11 cellular contexts compared by ENCODE assay signal in the genomic region with DNA sequence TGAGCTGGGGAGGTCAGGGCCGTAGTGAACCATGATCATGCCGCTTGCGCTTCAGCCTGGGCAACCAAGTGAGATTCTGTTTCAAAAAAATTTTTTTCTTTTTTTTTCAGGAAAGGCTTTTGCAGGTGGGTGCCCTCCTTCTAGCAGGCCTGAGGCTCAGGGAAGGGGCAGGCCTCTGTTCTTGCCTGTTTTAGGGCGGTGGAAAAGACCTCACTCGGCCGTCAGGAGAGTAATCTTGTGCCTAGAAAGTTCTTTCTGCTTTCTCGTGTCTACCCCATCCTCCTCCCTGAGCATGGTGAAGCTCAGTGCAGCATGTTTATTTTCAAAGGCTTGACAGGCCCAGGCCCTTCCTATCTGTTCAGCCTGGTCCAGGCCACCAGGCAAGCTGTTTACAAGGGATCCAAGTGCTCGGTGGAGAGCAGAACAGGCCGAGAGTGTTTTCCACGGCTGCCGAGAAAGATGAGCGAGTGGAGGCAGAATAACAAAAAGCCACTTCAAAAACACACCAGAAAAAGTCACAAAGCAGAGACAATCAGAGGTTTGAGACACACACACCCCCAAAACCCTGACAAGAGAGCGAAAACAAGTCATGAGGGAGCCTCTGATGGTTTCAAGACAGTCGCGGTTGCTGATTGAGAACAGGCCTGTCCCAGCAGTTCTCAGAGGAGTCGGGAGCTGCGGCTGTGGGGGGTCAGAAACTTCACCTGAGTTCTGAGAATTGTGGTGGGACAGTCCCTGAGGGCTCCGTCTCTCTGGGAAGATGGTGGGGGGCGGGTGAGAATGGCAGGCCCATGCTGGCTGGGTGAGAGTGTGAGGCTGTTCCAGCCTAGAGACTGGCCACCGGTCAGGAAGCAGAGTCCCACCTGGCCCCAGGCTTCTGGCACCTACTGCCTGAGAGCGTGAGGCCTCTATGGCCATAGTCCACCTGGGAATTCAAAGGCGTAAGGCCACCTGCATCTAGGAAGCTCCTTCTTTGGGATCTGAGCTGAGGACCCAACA. TPM values are rescaled to one million over a fixed set of nuclear protein-coding genes. Genes with fewer than 3 reads are reported as not detected.
A peak's percentile ranks its signal among the peaks of the same experiment; 100 is the strongest.
DNase-seq lines count a peak whose midpoint lies in the region; ATAC-seq and TF ChIP-seq lines count a peak whose summit lies in the region.
"Had no signal": no experiment of that assay in that cellular context is flagged by ENCODE, and none has a peak within 500 bp of the region (broad histone marks: within the 10 kb centered on the region; RNA-seq: fewer than 3 reads in every experiment).

No MANE protein-coding gene starts in this region.

- peak; percentile 87 for DNase-seq in activated CD8-positive, alpha-beta memory T cell treated with anti-CD3 and anti-CD28 coated beads for 24 hours
- DNase-seq in esophagus muscularis mucosa (ENCODE audit: extremely low spot score) (peak; percentile 84), NCI-H748 (lab: John Stamatoyannopoulos, UW; ENCODE audit: unreplicated experiment) (no peak), foreskin fibroblast (no peak), MV-4-11 (lab: John Stamatoyannopoulos, UW) (no peak)
- DNase-seq in stimulated activated CD8-positive, alpha-beta memory T cell treated with anti-CD3 and anti-CD28 coated beads, Interleukin-2, amount 100 ng/mL, for 48 hours (ENCODE audit: low read depth in 2 of 2), result peak; percentile 66 to 79

- no peak overlapping the region for H3K27ac ChIP-seq in esophagus muscularis mucosa (replicated peaks in 1 of 4)
- H3K27ac ChIP-seq: gastroesophageal sphincter, thoracic aorta had no signal

- no peaks in the 10 kb centered on the region for H3K4me1 ChIP-seq in esophagus muscularis mucosa
- H3K4me1 ChIP-seq: gastroesophageal sphincter had no signal

- H3K9me3 ChIP-seq in esophagus muscularis mucosa, result no peaks in the 10 kb centered on the region
- H3K9me3 ChIP-seq: gastroesophageal sphincter, thoracic aorta had no signal

- no peak overlapping the region for H3K4me3 ChIP-seq in esophagus muscularis mucosa
- no peak overlapping the region for H3K4me3 ChIP-seq in foreskin fibroblast (ENCODE audit: low read depth in 1 of 2, low read length in 2 of 2)
- H3K4me3 ChIP-seq: gastroesophageal sphincter, thoracic aorta had no signal

- no peaks in the 10 kb centered on the region for H3K36me3 ChIP-seq in esophagus muscularis mucosa
- H3K36me3 ChIP-seq: gastroesophageal sphincter, thoracic aorta had no signal

- 79% methylated on average over 22 of the region's 22 CpGs for WGBS in esophagus muscularis mucosa

- intact Hi-C loops in esophagus muscularis mucosa (cut with DNase I), result no loop called here

- TF ChIP-seq POLR2A in esophagus muscularis mucosa (IDR thresholded peaks at IDR 0.05; ENCODE audit: low read depth), result no peak

- no peak for TF ChIP-seq CTCF in esophagus muscularis mucosa (IDR thresholded peaks at IDR 0.05)
- TF ChIP-seq CTCF in foreskin fibroblast (IDR thresholded peaks at IDR 0.05; ENCODE audit: low read depth, low read length), result no peak

- no peaks in the 10 kb centered on the region for H3K27me3 ChIP-seq in esophagus muscularis mucosa
- H3K27me3 ChIP-seq: gastroesophageal sphincter had no signal

- ATAC-seq in GM19351 (IDR thresholded peaks at IDR 0.05; ENCODE audit: unreplicated experiment) (peak; percentile 36), HG02588 (IDR thresholded peaks at IDR 0.05; ENCODE audit: unreplicated experiment) (no peak)
- ATAC-seq: gastroesophageal sphincter, Panc1 had no signal

- TF ChIP-seq EP300 in esophagus muscularis mucosa (IDR thresholded peaks at IDR 0.05), result no peak

RNA-seq across cellular contexts. Expression of gene CCR7, which starts 37.5 kb away (rescaled TPM):
- under 1 TPM in 1 of 4 donors, not detected in 3; 0.33 TPM for total RNA-seq in esophagus muscularis mucosa
- total RNA-seq: thoracic aorta had no signal

RNA-seq across cellular contexts. Expression of gene SMARCE1, which starts 44.9 kb away (rescaled TPM):
- 100 to 1,000 TPM in 2 of 4 donors, 10 to 100 TPM in 2; 86.8 to 112 (median 102) TPM for total RNA-seq in esophagus muscularis mucosa

Comparison
In these comparisons a context has a peak if more than half of its experiments do, and no peak if none do; other contexts are left out.
1. DNase-seq: peak in activated CD8-positive, alpha-beta memory T cell treated with anti-CD3 and anti-CD28 coated beads for 24 hours (single experiment), esophagus muscularis mucosa (single experiment) and stimulated activated CD8-positive, alpha-beta memory T cell treated with anti-CD3 and anti-CD28 coated beads, Interleukin-2, amount 100 ng/mL, for 48 hours (2 of 2); none in NCI-H748 (single experiment), foreskin fibroblast (0 of 2) and MV-4-11 (single experiment).